ENCODE assay signal across 8 cellular contexts in the genomic region with DNA sequence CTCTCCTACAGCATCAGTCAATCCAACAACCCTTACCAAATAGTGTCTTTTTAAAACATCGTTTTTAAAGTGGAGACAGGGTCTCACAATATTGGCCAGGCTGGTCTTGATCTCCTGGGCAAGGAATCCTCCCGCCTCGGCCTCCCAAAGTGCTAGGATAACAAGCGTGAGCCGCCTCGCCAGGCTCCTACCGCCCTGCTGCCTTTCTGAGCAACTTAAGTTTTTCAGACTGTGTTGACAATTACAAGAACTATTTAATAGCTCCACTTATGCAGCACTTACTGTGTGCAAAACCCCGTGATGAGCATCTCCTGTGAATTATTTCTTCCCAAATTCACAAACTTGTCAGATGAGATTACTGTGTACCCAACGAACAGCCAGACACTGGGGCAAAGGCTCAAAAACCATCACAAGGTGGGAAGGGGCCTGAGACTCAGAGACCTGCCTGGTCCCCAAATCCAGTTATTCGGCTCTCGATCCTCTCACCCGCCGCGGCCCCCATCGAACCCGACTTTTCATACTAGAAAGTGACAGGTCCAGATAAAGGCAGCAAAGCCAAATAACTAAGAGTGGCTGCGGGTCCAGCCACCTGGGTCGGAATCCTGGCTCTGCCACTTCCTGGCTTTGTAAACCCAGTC. TPM values are rescaled to one million over a fixed set of nuclear protein-coding genes. Genes with fewer than 3 reads are reported as not detected.
DNase-seq lines count a peak whose midpoint lies in the region; ATAC-seq and TF ChIP-seq lines count a peak whose summit lies in the region.

No MANE protein-coding gene starts in this region.

- no peak for TF ChIP-seq CTCF in CD8-positive, alpha-beta T cell (IDR thresholded peaks at IDR 0.05)
- TF ChIP-seq CTCF in OCI-LY1 (IDR thresholded peaks at IDR 0.05; ENCODE audit: low read length) (no peak), endothelial cell (IDR thresholded peaks at IDR 0.05; ENCODE audit: unreplicated experiment) (no peak), neutrophil (IDR thresholded peaks at IDR 0.05) (no peak)

- no peaks in the 10 kb centered on the region for H3K27me3 Mint-ChIP-seq in CD8-positive, alpha-beta T cell (ENCODE audit: low read depth)
- peaks cover 15% of the 10 kb centered on the region for H3K27me3 Mint-ChIP-seq in endothelial cell (ENCODE audit: unreplicated experiment)

- ATAC-seq in CD8-positive, alpha-beta T cell = no peak

- H3K9me3 Mint-ChIP-seq in CD8-positive, alpha-beta T cell = no peaks in the 10 kb centered on the region
- no peaks in the 10 kb centered on the region for H3K9me3 Mint-ChIP-seq in endothelial cell (ENCODE audit: unreplicated experiment)

- H4K20me1 ChIP-seq in OCI-LY1 (ENCODE audit: insufficient read depth, low read length) = no peaks in the 10 kb centered on the region

- peak overlapping the region; percentile 99 for H3K4me3 ChIP-seq in CD8-positive, alpha-beta T cell (ENCODE audit: low read depth, low read length)
- H3K4me3 ChIP-seq in OCI-LY1 (ENCODE audit: low read depth, low read length, poor library complexity, severe bottlenecking) (peak overlapping the region; percentile 95), neutrophil (ENCODE audit: low read depth in 1 of 2, low read length in 1 of 2) (peak overlapping the region; percentile 73 to 79)

- POLR2A ChIA-PET in CD8-positive, alpha-beta T cell (lab: Charles Lee) = interaction anchor here (0.8 to 6.1 kb wide), 16 partner anchors 10 to 347 kb away, joined by 3 to 78 read pairs (median 4); partner anchors contain the start of genes DBP, FTL, SPACA4 and TMEM143

- peaks cover 50% of the 10 kb centered on the region for H3K4me1 Mint-ChIP-seq in CD8-positive, alpha-beta T cell (ENCODE audit: low read depth)
- peaks cover 30% of the 10 kb centered on the region for H3K4me1 Mint-ChIP-seq in endothelial cell (ENCODE audit: unreplicated experiment)

- peak overlapping the region; percentile 92 for H3K27ac ChIP-seq in CD8-positive, alpha-beta T cell (ENCODE audit: low read depth, low read length)
- H3K27ac ChIP-seq in OCI-LY1 (ENCODE audit: low read depth, low read length, poor library complexity, severe bottlenecking) = peak overlapping the region; percentile 65
- H3K27ac ChIP-seq in neutrophil = peak overlapping the region; percentile 87

- peaks cover 32% of the 10 kb centered on the region for H3K4me1 ChIP-seq in CD8-positive, alpha-beta T cell (ENCODE audit: insufficient read depth, low read length)
- peaks cover 55% of the 10 kb centered on the region for H3K4me1 ChIP-seq in OCI-LY1 (ENCODE audit: insufficient read depth, low read length, severe bottlenecking)
- H3K4me1 ChIP-seq in neutrophil (ENCODE audit: control insufficient read depth in 1 of 2, insufficient read depth in 1 of 2, low read depth in 1 of 2, low read length in 1 of 2) = peaks cover 24 to 28% of the 10 kb centered on the region in 2 experiments

- no peaks in the 10 kb centered on the region for H3K27me3 ChIP-seq in CD8-positive, alpha-beta T cell (ENCODE audit: insufficient read depth, low read length)
- H3K27me3 ChIP-seq in OCI-LY1 (ENCODE audit: insufficient read depth, low read length) (no peaks in the 10 kb centered on the region), neutrophil (no peaks in the 10 kb centered on the region)

- H3F3A ChIP-seq in OCI-LY1 (ENCODE audit: insufficient read depth, low read length) = no peaks in the 10 kb centered on the region

- H3K79me2 ChIP-seq in OCI-LY1 (ENCODE audit: insufficient read depth, low read length) = peaks cover 20% of the 10 kb centered on the region

- peak overlapping the region; percentile 99 for H3K27ac Mint-ChIP-seq in CD8-positive, alpha-beta T cell
- H3K27ac Mint-ChIP-seq in endothelial cell (ENCODE audit: unreplicated experiment) = peak overlapping the region; percentile 96

- no peak overlapping the region for H2AFZ ChIP-seq in OCI-LY1 (ENCODE audit: low read length)

- H3K4me3 Mint-ChIP-seq in CD8-positive, alpha-beta T cell = peak overlapping the region; percentile 97
- H3K4me3 Mint-ChIP-seq in endothelial cell (ENCODE audit: unreplicated experiment) = peak overlapping the region; percentile 99

- H3K36me3 ChIP-seq in CD8-positive, alpha-beta T cell (ENCODE audit: insufficient read depth, low read length) = peaks cover 30% of the 10 kb centered on the region
- H3K36me3 ChIP-seq in OCI-LY1 (ENCODE audit: insufficient read depth, low read length) (peaks cover 44% of the 10 kb centered on the region), neutrophil (peaks cover 32% of the 10 kb centered on the region)

- H3K9me3 ChIP-seq in CD8-positive, alpha-beta T cell (ENCODE audit: low read length) = no peaks in the 10 kb centered on the region
- H3K9me3 ChIP-seq in OCI-LY1 (ENCODE audit: low read length) (no peaks in the 10 kb centered on the region), neutrophil (no peaks in the 10 kb centered on the region)

- intact Hi-C loops in CD8-positive, alpha-beta T cell (cut with DNase I, micrococcal nuclease) = loop anchor here in 1 of 2 experiments (2.0 to 5.0 kb wide), 2 partner anchors 42 to 286 kb away; no protein-coding TSS in a partner anchor

- no peak for DNase-seq in CD8-positive, alpha-beta T cell
- DNase-seq in endothelial cell (ENCODE audit: low spot score) (no peak), KG1 (lab: John Stamatoyannopoulos, UW) (no peak), NCI-H82 treated with DMSO at 0.1 percent for 48 hours (lab: John Stamatoyannopoulos, UW; ENCODE audit: unreplicated experiment) (no peak), NCI-H446 (lab: John Stamatoyannopoulos, UW) (no peak), inferior parietal cortex (ENCODE audit: extremely low spot score) (no peak)

- H3K9me2 ChIP-seq in OCI-LY1 (ENCODE audit: low read depth, low read length) = no peaks in the 10 kb centered on the region

- peak overlapping the region; percentile 99 for H3K9ac ChIP-seq in OCI-LY1 (ENCODE audit: low read length)

- peaks cover 58% of the 10 kb centered on the region for H3K36me3 Mint-ChIP-seq in CD8-positive, alpha-beta T cell
- H3K36me3 Mint-ChIP-seq in endothelial cell (ENCODE audit: low read depth, unreplicated experiment) = peaks cover 36% of the 10 kb centered on the region

- CTCF ChIA-PET in CD8-positive, alpha-beta T cell (lab: Charles Lee) = interaction anchor here (0.5 to 2.8 kb wide), 4 partner anchors 9 to 129 kb away, joined by 3 to 13 read pairs (median 5); no protein-coding TSS in a partner anchor

- H3K4me2 ChIP-seq in OCI-LY1 (ENCODE audit: low read length) = peak overlapping the region; percentile 92

RNA-seq across cellular contexts. Expression of gene RPL18, which starts 0.6 kb away (rescaled TPM):
- total RNA-seq in CD8-positive, alpha-beta T cell = 1,000 to 10,000 TPM; 2,604 to 2,657 TPM
- 1,683 TPM for total RNA-seq in endothelial cell (ENCODE audit: unreplicated experiment)

RNA-seq across cellular contexts. Expression of gene SPHK2, which starts 0.9 kb away (rescaled TPM):
- 10 to 100 TPM; 15.6 to 17.6 TPM for total RNA-seq in CD8-positive, alpha-beta T cell
- total RNA-seq in endothelial cell (ENCODE audit: unreplicated experiment) = 24.7 TPM

RNA-seq across cellular contexts. Expression of gene FAM83E, which starts 3.5 kb away (rescaled TPM):
- total RNA-seq in CD8-positive, alpha-beta T cell = 1 to 10 TPM; 2.5 to 3.1 TPM
- total RNA-seq in endothelial cell (ENCODE audit: unreplicated experiment) = 0.64 TPM

RNA-seq across cellular contexts. Expression of gene SPACA4, which starts 11.9 kb away (rescaled TPM):
- total RNA-seq in CD8-positive, alpha-beta T cell = not detected
- not detected for total RNA-seq in endothelial cell (ENCODE audit: unreplicated experiment)

RNA-seq across cellular contexts. Expression of gene DBP, which starts 18.8 kb away (rescaled TPM):
- total RNA-seq in CD8-positive, alpha-beta T cell = 10 to 100 TPM; 24.8 to 25.6 TPM
- total RNA-seq in endothelial cell (ENCODE audit: unreplicated experiment) = 4.3 TPM
